ENCODE assay signal across 33 cellular contexts in the genomic region with DNA sequence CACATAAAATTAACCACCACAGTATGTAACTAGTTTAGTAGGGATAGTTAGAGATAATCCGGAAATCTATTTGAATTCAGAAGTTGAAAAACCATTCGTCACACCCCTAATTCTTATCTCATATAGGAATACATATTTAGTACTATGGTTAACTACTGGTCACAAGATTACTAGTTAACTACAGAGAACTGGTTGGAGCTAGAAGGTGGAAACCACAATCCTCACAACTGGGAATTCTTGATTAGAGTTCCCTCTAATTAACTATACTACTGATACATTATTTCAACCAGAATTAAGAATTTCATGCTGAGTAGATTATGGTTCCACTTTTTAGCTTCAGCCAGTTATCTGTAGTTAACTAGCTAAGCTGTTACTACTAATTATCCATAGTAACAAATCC.
"Had no signal": no experiment of that assay in that cellular context is flagged by ENCODE, and none has a peak within 500 bp of the region (broad histone marks: within the 10 kb centered on the region; RNA-seq: fewer than 3 reads in every experiment).

No MANE protein-coding gene starts in this region.

- DNase-seq: Karpas-422, Kasumi-1, MM.1S, MV-4-11, NCI-H1048, NCI-H1092, NCI-H1092 treated with DMSO at 0.1 percent for 48 hours, NCI-H1105, NCI-H1105 treated with DMSO at 0.1 percent for 48 hours, NCI-H1417, NCI-H1417 treated with DMSO at 0.1 percent for 48 hours, NCI-H1436, NCI-H1436 treated with DMSO at 0.1 percent for 48 hours, NCI-H146, NCI-H1694, NCI-H1694 treated with DMSO at 0.1 percent for 48 hours, NCI-H187, NCI-H187 treated with DMSO at 0.1 percent for 48 hours, NCI-H1930, NCI-H2029, NCI-H2029 treated with DMSO at 0.1 percent for 48 hours, NCI-H2081, NCI-H2081 treated with DMSO at 0.1 percent for 48 hours, NCI-H2107, NCI-H2171, NCI-H2171 treated with DMSO at 0.1 percent for 48 hours, NCI-H2227 treated with DMSO at 0.1 percent for 48 hours, NCI-H226, NCI-H345, NCI-H446, NCI-H446 treated with DMSO at 0.1 percent for 48 hours, NCI-H510A, NCI-H510A treated with DMSO at 0.1 percent for 48 hours had no signal
